In genomic region chr2:227351639-227352038, GRCh38 we compare ENCODE assay signal across 18 cellular contexts. TPM values are rescaled to one million over a fixed set of nuclear protein-coding genes. Genes with fewer than 3 reads are reported as not detected.
DNase-seq lines count a peak whose midpoint lies in the region; ATAC-seq and FAIRE-seq lines count a peak whose summit lies in the region.
"Had no signal": no experiment of that assay in that cellular context is flagged by ENCODE, and none has a peak within 500 bp of the region (broad histone marks: within the 10 kb centered on the region; RNA-seq: fewer than 3 reads in every experiment).

No MANE protein-coding gene starts in this region.

- H3K4me3 Mint-ChIP-seq in activated naive CD4-positive, alpha-beta T cell treated with anti-CD3 and anti-CD28 coated beads for 36 hours: peak overlapping the region; percentile 56
- no peak overlapping the region for H3K4me3 Mint-ChIP-seq in activated naive CD4-positive, alpha-beta T cell treated with anti-CD3 and anti-CD28 coated beads, Interleukin-2, amount 10 ng/mL, durations not matched to agents 7 days and 5 days

- H3K36me3 ChIP-seq in small intestine (ENCODE audit: control insufficient read depth in 2 of 2, insufficient read depth in 2 of 2, low read length in 2 of 2): peaks cover 7 to 10% of the 10 kb centered on the region in 2 donors

- peaks cover 30% of the 10 kb centered on the region for H3K4me1 Mint-ChIP-seq in activated naive CD4-positive, alpha-beta T cell treated with anti-CD3 and anti-CD28 coated beads for 36 hours (ENCODE audit: low read depth)
- H3K4me1 Mint-ChIP-seq in activated naive CD4-positive, alpha-beta T cell treated with anti-CD3 and anti-CD28 coated beads, Interleukin-2, amount 10 ng/mL, durations not matched to agents 7 days and 5 days: no peaks in the 10 kb centered on the region

- ATAC-seq in GM21576 (IDR thresholded peaks at IDR 0.05; ENCODE audit: unreplicated experiment) (peak; percentile 86), HG03378 (IDR thresholded peaks at IDR 0.05; ENCODE audit: unreplicated experiment) (peak; percentile 91)
- ATAC-seq in stimulated activated naive CD8-positive, alpha-beta T cell treated with anti-CD3 and anti-CD28 coated beads, Interleukin-15, Interleukin-2, amounts not matched to agents 100 U/mL and 50 U/mL, for 24 hours: peak; percentile 85
- ATAC-seq: left ventricle myocardium superior, pancreas had no signal

- peak overlapping the region; percentile 90 for H3K27ac Mint-ChIP-seq in activated naive CD4-positive, alpha-beta T cell treated with anti-CD3 and anti-CD28 coated beads for 36 hours
- no peak overlapping the region for H3K27ac Mint-ChIP-seq in activated naive CD4-positive, alpha-beta T cell treated with anti-CD3 and anti-CD28 coated beads, Interleukin-2, amount 10 ng/mL, durations not matched to agents 7 days and 5 days

- H3K27ac ChIP-seq in small intestine (ENCODE audit: low read depth in 1 of 2, low read length in 1 of 2): no peak overlapping the region
- H3K27ac ChIP-seq: pancreas, RWPE1, thyroid gland, WERI-Rb-1 had no signal

- no peaks in the 10 kb centered on the region for H3K4me1 ChIP-seq in small intestine (ENCODE audit: control insufficient read depth in 2 of 2, insufficient read depth in 1 of 2, low read depth in 1 of 2, low read length in 1 of 2)

- no peaks in the 10 kb centered on the region for H3K27me3 ChIP-seq in small intestine (ENCODE audit: control insufficient read depth in 2 of 2, insufficient read depth in 2 of 2, low read length in 2 of 2)
- H3K27me3 ChIP-seq: pancreas, thyroid gland had no signal

- intact Hi-C loops in activated naive CD4-positive, alpha-beta T cell treated with anti-CD3 and anti-CD28 coated beads for 36 hours (cut with micrococcal nuclease): loop anchor here (1.0 to 2.0 kb wide), 3 partner anchors 26 to 109 kb away; partner anchors contain the start of gene MFF

- H3K36me3 Mint-ChIP-seq in activated naive CD4-positive, alpha-beta T cell treated with anti-CD3 and anti-CD28 coated beads for 36 hours (ENCODE audit: low read depth): peaks cover 3% of the 10 kb centered on the region
- H3K36me3 Mint-ChIP-seq in activated naive CD4-positive, alpha-beta T cell treated with anti-CD3 and anti-CD28 coated beads, Interleukin-2, amount 10 ng/mL, durations not matched to agents 7 days and 5 days: peaks cover 13% of the 10 kb centered on the region

- H3K4me3 ChIP-seq in small intestine (ENCODE audit: low read depth in 1 of 2, low read length in 2 of 2): no peak overlapping the region
- H3K4me3 ChIP-seq: pancreas, thyroid gland had no signal

- no peaks in the 10 kb centered on the region for H3K9me3 Mint-ChIP-seq in activated naive CD4-positive, alpha-beta T cell treated with anti-CD3 and anti-CD28 coated beads for 36 hours
- no peaks in the 10 kb centered on the region for H3K9me3 Mint-ChIP-seq in activated naive CD4-positive, alpha-beta T cell treated with anti-CD3 and anti-CD28 coated beads, Interleukin-2, amount 10 ng/mL, durations not matched to agents 7 days and 5 days

- WGBS in small intestine, 3 donors: 65 to 69% (median 68%) methylated on average over 4 of the region's 4 CpGs

- H3K27me3 Mint-ChIP-seq in activated naive CD4-positive, alpha-beta T cell treated with anti-CD3 and anti-CD28 coated beads for 36 hours (ENCODE audit: low read depth): no peaks in the 10 kb centered on the region
- H3K27me3 Mint-ChIP-seq in activated naive CD4-positive, alpha-beta T cell treated with anti-CD3 and anti-CD28 coated beads, Interleukin-2, amount 10 ng/mL, durations not matched to agents 7 days and 5 days: no peaks in the 10 kb centered on the region

- no peak for FAIRE-seq in small intestine (lab: Jason Lieb, UNC)
- FAIRE-seq: pancreas had no signal

- no peaks in the 10 kb centered on the region for H3K9me3 ChIP-seq in small intestine (ENCODE audit: control insufficient read depth, low read depth)
- H3K9me3 ChIP-seq: pancreas, thyroid gland had no signal

- peak; percentile 45 for DNase-seq in activated naive CD4-positive, alpha-beta T cell treated with anti-CD3 and anti-CD28 coated beads for 36 hours
- no peak for DNase-seq in activated naive CD4-positive, alpha-beta T cell treated with anti-CD3 and anti-CD28 coated beads, Interleukin-2, amount 10 ng/mL, durations not matched to agents 7 days and 5 days
- DNase-seq in stimulated activated naive CD8-positive, alpha-beta T cell treated with anti-CD3 and anti-CD28 coated beads, Interleukin-15, Interleukin-2, amounts not matched to agents 100 U/mL and 50 U/mL, for 24 hours: no peak
- DNase-seq in SIG-M5 treated with dmso at 0.1 percent for 504 hours (lab: John Stamatoyannopoulos, UW; ENCODE audit: unreplicated experiment) (no peak), small intestine (no peak), DMS79 treated with DMSO at 0.1 percent for 48 hours (lab: John Stamatoyannopoulos, UW) (no peak)
- DNase-seq: activated naive CD4-positive, alpha-beta T cell; foreskin melanocyte; HCEC 1CT; left ventricle myocardium superior; pancreas; stimulated activated CD4-positive, alpha-beta T cell treated with anti-CD3 and anti-CD28 coated beads, Interleukin-4, amount 100 ng/mL, for 4 hours; thyroid gland; WERI-Rb-1 had no signal

- CTCF ChIA-PET in activated naive CD4-positive, alpha-beta T cell treated with anti-CD3 and anti-CD28 coated beads for 36 hours (lab: Charles Lee): interaction anchor here (0.5 to 1.5 kb wide), 3 partner anchors 34 to 539 kb away, joined by 3 to 5 read pairs (median 4); no protein-coding TSS in a partner anchor
- CTCF ChIA-PET in activated naive CD4-positive, alpha-beta T cell treated with anti-CD3 and anti-CD28 coated beads, Interleukin-2, amount 10 ng/mL, durations not matched to agents 7 days and 5 days (lab: Charles Lee): interaction anchor here (0.6 to 1.1 kb wide), 2 partner anchors 25 to 260 kb away, joined by 3 read pairs; no protein-coding TSS in a partner anchor

RNA-seq across cellular contexts. Expression of gene MFF, which starts 26.6 kb away (rescaled TPM):
- total RNA-seq in activated naive CD4-positive, alpha-beta T cell treated with anti-CD3 and anti-CD28 coated beads for 36 hours: 10 to 100 TPM; 82.1 to 82.2 TPM
- 10 to 100 TPM; 68.8 to 83.0 (median 78.9) TPM for polyA plus RNA-seq in small intestine

RNA-seq across cellular contexts. Expression of gene TM4SF20, which starts 27.5 kb away (rescaled TPM):
- total RNA-seq in activated naive CD4-positive, alpha-beta T cell treated with anti-CD3 and anti-CD28 coated beads for 36 hours: not detected
- 100 to 1,000 TPM; 202 to 336 (median 210) TPM for polyA plus RNA-seq in small intestine
- total RNA-seq: left ventricle myocardium superior, pancreas, thyroid gland had no signal
- polyA plus RNA-seq: pancreas had no signal

RNA-seq across cellular contexts. Expression of gene SCYGR1, which starts 36.1 kb away (rescaled TPM):
- total RNA-seq in activated naive CD4-positive, alpha-beta T cell treated with anti-CD3 and anti-CD28 coated beads for 36 hours: not detected
- polyA plus RNA-seq in small intestine: not detected
- total RNA-seq: left ventricle myocardium superior, pancreas, thyroid gland had no signal
- polyA plus RNA-seq: AG04450, pancreas had no signal
